In the genomic region with DNA sequence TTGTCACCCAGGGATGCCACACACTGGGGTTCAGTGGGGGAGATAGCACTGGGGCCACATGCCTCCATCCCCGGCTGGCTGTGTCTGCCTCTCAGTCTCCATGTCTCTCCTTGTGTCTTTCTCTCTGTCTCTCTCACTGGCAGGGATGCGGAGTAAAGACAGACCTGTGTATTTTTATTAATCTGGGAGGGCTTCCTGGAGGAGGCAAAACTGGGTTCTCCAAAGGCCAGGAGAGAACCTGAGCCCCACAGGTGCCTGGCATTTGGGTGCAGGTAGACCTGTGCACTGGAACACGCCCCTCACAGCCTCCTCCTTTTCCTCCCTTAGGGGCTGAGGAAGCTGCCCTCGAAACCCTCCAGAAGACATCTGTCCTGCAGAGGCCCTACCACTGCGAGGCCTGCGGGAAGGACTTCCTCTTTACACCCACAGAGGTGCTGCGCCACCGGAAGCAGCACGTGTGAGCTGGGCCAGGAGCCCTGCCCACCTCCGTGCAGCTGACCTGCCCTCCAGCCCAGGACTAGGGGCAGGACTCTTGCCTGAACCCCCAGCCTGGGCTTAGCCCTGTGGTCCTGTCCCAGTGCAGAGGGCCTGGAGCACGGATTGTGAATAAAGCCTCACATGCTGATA, we compare ENCODE assay signal across 11 cellular contexts. TPM values are rescaled to one million over a fixed set of nuclear protein-coding genes. Genes with fewer than 3 reads are reported as not detected.
DNase-seq lines count a peak whose midpoint lies in the region; ATAC-seq and TF ChIP-seq lines count a peak whose summit lies in the region.
"Had no signal": no experiment of that assay in that cellular context is flagged by ENCODE, and none has a peak within 500 bp of the region (broad histone marks: within the 10 kb centered on the region; RNA-seq: fewer than 3 reads in every experiment).

No MANE protein-coding gene starts in this region.

- TF ChIP-seq EP300 in upper lobe of left lung (IDR thresholded peaks at IDR 0.05) = no peak

- no peak for TF ChIP-seq POLR2A in upper lobe of left lung (IDR thresholded peaks at IDR 0.05)

- H3K4me3 ChIP-seq in upper lobe of left lung = no peak overlapping the region

- peak overlapping the region; percentile 29; the same call in 1 of the 2 replicates for H3K27ac ChIP-seq in RWPE1
- H3K27ac ChIP-seq in upper lobe of left lung = peak overlapping the region in 2 of 4 donors; percentile 36 to 72
- H3K27ac ChIP-seq: foreskin keratinocyte had no signal

- peaks cover 0 to 3% (median 0%) of the 10 kb centered on the region in 4 donors for H3K27me3 ChIP-seq in upper lobe of left lung
- H3K27me3 ChIP-seq: foreskin keratinocyte had no signal

- intact Hi-C loops in left colon (cut with DNase I, micrococcal nuclease) (no loop called here), posterior vena cava (cut with DNase I) (no loop called here)

- peaks cover 8% of the 10 kb centered on the region for H3K27me3 Mint-ChIP-seq in activated naive CD4-positive, alpha-beta T cell treated with anti-CD3 and anti-CD28 coated beads, Interleukin-2, amount 10 ng/mL, durations not matched to agents 7 days and 5 days
- H3K27me3 Mint-ChIP-seq in chondrocyte (ENCODE audit: low read depth) = no peaks in the 10 kb centered on the region

- POLR2A ChIA-PET in RWPE1 (lab: Yijun Ruan, JAX; ENCODE audit: low non-redundant PET) = interaction anchor here (0.5 kb wide), 1 partner anchor 20 kb away, joined by 13 read pairs; no protein-coding TSS in a partner anchor

- CTCF ChIA-PET in activated naive CD4-positive, alpha-beta T cell treated with anti-CD3 and anti-CD28 coated beads, Interleukin-2, amount 10 ng/mL, durations not matched to agents 7 days and 5 days (lab: Charles Lee) = interaction anchor here (0.7 to 2.2 kb wide), 2 partner anchors 10 to 13 kb away, joined by 3 to 9 read pairs; no protein-coding TSS in a partner anchor
- CTCF ChIA-PET in RWPE1 (lab: Yijun Ruan, JAX) = interaction anchor here (0.6 to 1.0 kb wide), 2 partner anchors 9 to 33 kb away, joined by 4 read pairs; partner anchors contain the start of gene DHX34

- no peaks in the 10 kb centered on the region for H3K9me3 ChIP-seq in upper lobe of left lung

- no peaks in the 10 kb centered on the region for H3K9me3 Mint-ChIP-seq in activated naive CD4-positive, alpha-beta T cell treated with anti-CD3 and anti-CD28 coated beads, Interleukin-2, amount 10 ng/mL, durations not matched to agents 7 days and 5 days
- H3K9me3 Mint-ChIP-seq in chondrocyte (ENCODE audit: low read depth) = no peaks in the 10 kb centered on the region

- TF ChIP-seq CTCF in RWPE1 (conservative IDR thresholded peaks at IDR 0.05; ENCODE audit: low read depth) = no peak
- TF ChIP-seq CTCF in upper lobe of left lung (IDR thresholded peaks at IDR 0.05) = no peak
- no peak for TF ChIP-seq CTCF in chondrocyte (IDR thresholded peaks at IDR 0.05)

- ATAC-seq in left colon (peak; percentile 9), upper lobe of left lung (ENCODE audit: low FRiP score in 2 of 2) (peak; percentile 38 to 70)
- ATAC-seq: foreskin keratinocyte had no signal

- H3K36me3 Mint-ChIP-seq in activated naive CD4-positive, alpha-beta T cell treated with anti-CD3 and anti-CD28 coated beads, Interleukin-2, amount 10 ng/mL, durations not matched to agents 7 days and 5 days = peaks cover 19% of the 10 kb centered on the region
- peaks cover 23% of the 10 kb centered on the region for H3K36me3 Mint-ChIP-seq in chondrocyte (ENCODE audit: low read depth)

- H3K4me1 Mint-ChIP-seq in activated naive CD4-positive, alpha-beta T cell treated with anti-CD3 and anti-CD28 coated beads, Interleukin-2, amount 10 ng/mL, durations not matched to agents 7 days and 5 days = peaks cover 28% of the 10 kb centered on the region
- peaks cover 6% of the 10 kb centered on the region for H3K4me1 Mint-ChIP-seq in chondrocyte (ENCODE audit: low read depth)

- no peak overlapping the region for H3K4me3 Mint-ChIP-seq in activated naive CD4-positive, alpha-beta T cell treated with anti-CD3 and anti-CD28 coated beads, Interleukin-2, amount 10 ng/mL, durations not matched to agents 7 days and 5 days
- H3K4me3 Mint-ChIP-seq in chondrocyte (ENCODE audit: unreplicated experiment) = no peak overlapping the region

- H3K36me3 ChIP-seq in upper lobe of left lung = peaks cover 4 to 56% (median 49%) of the 10 kb centered on the region in 4 donors

- H3K27ac Mint-ChIP-seq in activated naive CD4-positive, alpha-beta T cell treated with anti-CD3 and anti-CD28 coated beads, Interleukin-2, amount 10 ng/mL, durations not matched to agents 7 days and 5 days = peak overlapping the region; percentile 66
- H3K27ac Mint-ChIP-seq in chondrocyte (ENCODE audit: unreplicated experiment) = no peak overlapping the region

- DNase-seq in activated naive CD4-positive, alpha-beta T cell treated with anti-CD3 and anti-CD28 coated beads, Interleukin-2, amount 10 ng/mL, durations not matched to agents 7 days and 5 days = peak; percentile 48
- no peak for DNase-seq in activated naive CD4-positive, alpha-beta T cell treated with Interleukin-2 at 50 U/mL for 16 hours
- DNase-seq in RWPE1 (ENCODE audit: low spot score) (no peak), left colon (peak in 1 of 2 donors; percentile 16), upper lobe of left lung (peak in 1 of 2 donors; percentile 72), HUDEP-2 (lab: John Stamatoyannopoulos, UW; ENCODE audit: unreplicated experiment in 76 of 76) (no peak), chondrocyte (ENCODE audit: low spot score) (no peak), posterior vena cava (ENCODE audit: low spot score) (no peak)
- DNase-seq: foreskin keratinocyte, NCI-H69, SW 1271 had no signal

- WGBS in upper lobe of left lung, 2 donors = 73 to 98% methylated on average over 5 to 11 of the region's 11 CpGs

- H3K4me1 ChIP-seq in upper lobe of left lung = peaks cover 0 to 10% (median 5%) of the 10 kb centered on the region in 4 donors
- H3K4me1 ChIP-seq: foreskin keratinocyte had no signal

RNA-seq across cellular contexts. Expression of gene DHX34, which starts 32.7 kb away (rescaled TPM):
- total RNA-seq in left colon = 10 to 100 TPM in 1 of 2 donors, 1 to 10 TPM in 1; 8.5 to 10.6 TPM
- 10 to 100 TPM in 5 of 6 donors, 1 to 10 TPM in 1; 8.4 to 80.7 (median 19.4) TPM for total RNA-seq in upper lobe of left lung
- 13.5 to 15.6 TPM (median 15.2 TPM) in 3 replicates for total RNA-seq in chondrocyte
- total RNA-seq in posterior vena cava = 1 to 10 TPM; 7.7 to 7.9 TPM

RNA-seq across cellular contexts. Expression of gene MEIS3, which starts 37.6 kb away (rescaled TPM):
- 1 to 10 TPM; 2.5 to 2.7 TPM for total RNA-seq in left colon
- total RNA-seq in upper lobe of left lung = 1 to 10 TPM in 5 of 6 donors, not detected in 1; 1.7 to 7.1 (median 3.8) TPM
- 79.5 to 83.4 TPM (median 82.2 TPM) in 3 replicates for total RNA-seq in chondrocyte
- 10 to 100 TPM; 24.3 to 26.0 TPM for total RNA-seq in posterior vena cava

RNA-seq across cellular contexts. Expression of gene C5AR2, which starts 49.8 kb away (rescaled TPM):
- total RNA-seq in left colon (1 to 10 TPM in 1 of 2 donors, under 1 TPM in 1; 0.46 to 2.3 TPM), upper lobe of left lung (10 to 100 TPM in 3 of 6 donors, 1 to 10 TPM in 3; 3.8 to 22.9 (median 10.0) TPM), chondrocyte (0.07 to 0.34 TPM in 2 of 3 replicates, not detected in the other), posterior vena cava (1 to 10 TPM; 2.7 to 8.2 TPM)
- total RNA-seq: foreskin keratinocyte had no signal
